In genomic region chr7:28104811-28105210, GRCh38 we compare ENCODE assay signal across 19 cellular contexts.
DNase-seq lines count a peak whose midpoint lies in the region; ATAC-seq and TF ChIP-seq lines count a peak whose summit lies in the region.
"Had no signal": no experiment of that assay in that cellular context is flagged by ENCODE, and none has a peak within 500 bp of the region (broad histone marks: within the 10 kb centered on the region; RNA-seq: fewer than 3 reads in every experiment).

No MANE protein-coding gene starts in this region.

- H2BK120ac ChIP-seq in trophoblast cell (ENCODE audit: insufficient read depth, low read length, poor library complexity): no peak overlapping the region

- no peak overlapping the region for H3K18ac ChIP-seq in trophoblast cell (ENCODE audit: low read length)

- H4K8ac ChIP-seq in trophoblast cell (ENCODE audit: low read depth, low read length): no peak overlapping the region

- H4K12ac ChIP-seq in trophoblast cell (ENCODE audit: low read depth, low read length): no peak overlapping the region

- WGBS in gastroesophageal sphincter (ENCODE audit: low coverage in 1 of 2), 2 donors: 74 to 76% methylated on average over 3 to 4 of the region's 4 CpGs
- no CpG with 5 or more reads among the region's 4 CpGs for WGBS in trophoblast cell (ENCODE audit: extremely low coverage, insufficient coverage, insufficient read length)

- H2AFZ ChIP-seq in trophoblast cell (ENCODE audit: insufficient read depth, low read length, poor library complexity): no peak overlapping the region

- ATAC-seq in left ventricle myocardium superior (no peak), gastroesophageal sphincter (no peak)
- ATAC-seq: HCT116, K562 had no signal

- DNase-seq in left ventricle myocardium inferior (no peak), left ventricle myocardium superior (no peak), trophoblast cell (peak; percentile 49 to 85), uterus (no peak), NCI-H526 treated with DMSO at 0.1 percent for 48 hours (lab: John Stamatoyannopoulos, UW) (no peak), Peyer's patch (no peak)
- DNase-seq in activated CD4-positive, CD25-positive, alpha-beta regulatory T cell (lab: John Stamatoyannopoulos, UW): no peak
- DNase-seq: AML-193; Calu3; CD4-positive, CD25-positive, alpha-beta regulatory T cell; DMS79 treated with DMSO at 0.1 percent for 48 hours; GDM1; NCI-H1436 treated with DMSO at 0.1 percent for 48 hours; NCI-H2081; NCI-H2227 treated with DMSO at 0.1 percent for 48 hours; NCI-H774 had no signal

- H3K4me3 ChIP-seq in left ventricle myocardium inferior (peak overlapping the region; percentile 7), gastroesophageal sphincter (no peak overlapping the region), trophoblast cell (ENCODE audit: low read depth, low read length) (no peak overlapping the region), uterus (no peak overlapping the region), Peyer's patch (no peak overlapping the region)
- H3K4me3 ChIP-seq: K562 had no signal

- no peak overlapping the region for H3K14ac ChIP-seq in trophoblast cell (ENCODE audit: low read length)

- H4K91ac ChIP-seq in trophoblast cell (ENCODE audit: low read depth, low read length): no peak overlapping the region

- no peaks in the 10 kb centered on the region for H3K79me1 ChIP-seq in trophoblast cell (ENCODE audit: low read length)

- H3K27ac ChIP-seq in left ventricle myocardium inferior (replicated peaks) (peak overlapping the region; percentile 91), gastroesophageal sphincter (peak overlapping the region in 3 of 4 donors; percentile 75 to 77 (median 77)), trophoblast cell (ENCODE audit: low read depth, low read length) (no peak overlapping the region), uterus (peak overlapping the region; percentile 76), Peyer's patch (no peak overlapping the region)

- H3K9ac ChIP-seq in trophoblast cell (ENCODE audit: low read length): no peak overlapping the region

- no peak overlapping the region for H2BK5ac ChIP-seq in trophoblast cell (ENCODE audit: low read depth, low read length, poor library complexity)

- no peak overlapping the region for H3K4ac ChIP-seq in trophoblast cell (ENCODE audit: low read depth, low read length)

- H3K9me3 ChIP-seq in left ventricle myocardium inferior (replicated peaks): no peaks in the 10 kb centered on the region
- H3K9me3 ChIP-seq in gastroesophageal sphincter: no peaks in the 10 kb centered on the region
- no peaks in the 10 kb centered on the region for H3K9me3 ChIP-seq in trophoblast cell (ENCODE audit: insufficient read depth, low read depth, low read length)
- no peaks in the 10 kb centered on the region for H3K9me3 ChIP-seq in uterus
- no peaks in the 10 kb centered on the region for H3K9me3 ChIP-seq in Peyer's patch

- H3K27me3 ChIP-seq in left ventricle myocardium inferior (ENCODE audit: low read depth): no peaks in the 10 kb centered on the region
- H3K27me3 ChIP-seq in gastroesophageal sphincter: no peaks in the 10 kb centered on the region
- H3K27me3 ChIP-seq in trophoblast cell (ENCODE audit: insufficient read depth, low read length): no peaks in the 10 kb centered on the region
- H3K27me3 ChIP-seq in uterus: no peaks in the 10 kb centered on the region
- no peaks in the 10 kb centered on the region for H3K27me3 ChIP-seq in Peyer's patch

- TF ChIP-seq POLR2A in gastroesophageal sphincter (IDR thresholded peaks at IDR 0.05) (no peak), uterus (IDR thresholded peaks at IDR 0.05) (no peak), Peyer's patch (IDR thresholded peaks at IDR 0.05) (no peak)

- TF ChIP-seq CTCF in left ventricle myocardium inferior (IDR thresholded peaks at IDR 0.05; ENCODE audit: borderline replicate concordance): no peak
- no peak for TF ChIP-seq CTCF in gastroesophageal sphincter (IDR thresholded peaks at IDR 0.05)
- no peak for TF ChIP-seq CTCF in uterus (IDR thresholded peaks at IDR 0.05)
- no peak for TF ChIP-seq CTCF in Peyer's patch (IDR thresholded peaks at IDR 0.05)

- no peak overlapping the region for H3K4me2 ChIP-seq in trophoblast cell (ENCODE audit: low read length)

- TF ChIP-seq EP300 in gastroesophageal sphincter (IDR thresholded peaks at IDR 0.05): no peak

- H2BK12ac ChIP-seq in trophoblast cell (ENCODE audit: low read length): no peak overlapping the region

- no peaks in the 10 kb centered on the region for H3K79me2 ChIP-seq in trophoblast cell (ENCODE audit: control insufficient read depth, insufficient read depth, low read length, poor library complexity)

- H3K36me3 ChIP-seq in left ventricle myocardium inferior (no peaks in the 10 kb centered on the region), gastroesophageal sphincter (no peaks in the 10 kb centered on the region), trophoblast cell (ENCODE audit: control insufficient read depth in 1 of 2, insufficient read depth in 2 of 2, low read length in 2 of 2) (no peaks in the 10 kb centered on the region), uterus (no peaks in the 10 kb centered on the region), Peyer's patch (no peaks in the 10 kb centered on the region)

- intact Hi-C loops in left ventricle myocardium inferior (cut with micrococcal nuclease) (no loop called here), left ventricle myocardium superior (cut with micrococcal nuclease) (loop anchor here (10.0 kb wide), 1 partner anchor 70 kb away; no protein-coding TSS in a partner anchor), uterus (cut with DNase I; ENCODE audit: low total_unique reads) (no loop called here)

- H3K23ac ChIP-seq in trophoblast cell (ENCODE audit: low read length): no peak overlapping the region

- no peak overlapping the region for H2AK5ac ChIP-seq in trophoblast cell (ENCODE audit: low read length)

- H3K4me1 ChIP-seq in left ventricle myocardium inferior (peaks cover 79% of the 10 kb centered on the region), gastroesophageal sphincter (peaks cover 13 to 68% (median 15%) of the 10 kb centered on the region in 3 donors), trophoblast cell (ENCODE audit: control insufficient read depth in 1 of 2, insufficient read depth in 2 of 2, low read length in 2 of 2) (peaks cover 6 to 7% of the 10 kb centered on the region in 2 experiments), uterus (no peaks in the 10 kb centered on the region), Peyer's patch (no peaks in the 10 kb centered on the region)

Comparison
In these comparisons a context has a peak if more than half of its experiments do, and no peak if none do; other contexts are left out.
1. DNase-seq: peak in trophoblast cell (2 of 2); none in left ventricle myocardium inferior (single experiment), left ventricle myocardium superior (single experiment), uterus (0 of 2), NCI-H526 treated with DMSO at 0.1 percent for 48 hours (single experiment), Peyer's patch (0 of 3) and activated CD4-positive, CD25-positive, alpha-beta regulatory T cell (0 of 4).
2. H3K27ac ChIP-seq: peak in left ventricle myocardium inferior (single experiment), gastroesophageal sphincter (3 of 4) and uterus (2 of 2); none in trophoblast cell (single experiment) and Peyer's patch (0 of 4).